ENCODE assay signal across 18 cellular contexts in the genomic region with DNA sequence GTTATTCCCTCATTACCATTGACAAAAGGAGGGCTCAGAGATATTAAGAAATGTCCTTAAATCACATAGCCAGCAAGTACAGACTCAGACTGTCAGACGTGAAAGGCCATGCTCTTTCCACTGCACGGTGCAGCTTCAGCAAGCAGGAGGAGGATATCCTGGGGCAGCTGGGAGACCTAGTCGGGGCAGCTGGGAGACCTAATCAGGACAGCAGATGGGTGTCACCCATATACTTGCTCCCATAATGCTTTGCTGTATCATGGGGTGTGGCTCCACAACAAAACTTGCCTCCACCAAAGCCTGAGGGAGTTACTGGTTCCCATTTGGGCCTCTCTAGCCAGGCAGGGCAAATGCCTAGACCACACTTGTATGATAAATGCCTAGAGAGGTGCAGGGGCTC. TPM values are rescaled to one million over a fixed set of nuclear protein-coding genes. Genes with fewer than 3 reads are reported as not detected.
A peak's percentile ranks its signal among the peaks of the same experiment; 100 is the strongest.
DNase-seq lines count a peak whose midpoint lies in the region; ATAC-seq, FAIRE-seq and TF ChIP-seq lines count a peak whose summit lies in the region.
"Had no signal": no experiment of that assay in that cellular context is flagged by ENCODE, and none has a peak within 500 bp of the region (broad histone marks: within the 10 kb centered on the region; RNA-seq: fewer than 3 reads in every experiment).

No MANE protein-coding gene starts in this region.

- H3K27ac Mint-ChIP-seq in H9: no peak overlapping the region; a peak in 1 of 7 replicates
- H3K27ac Mint-ChIP-seq: CD8-positive, alpha-beta memory T cell had no signal

- H3K27me3 ChIP-seq in H9 (ENCODE audit: insufficient read depth, low read length) (no peaks in the 10 kb centered on the region), K562 (ENCODE audit: control insufficient read depth in 2 of 2, insufficient read depth in 2 of 2, low read length in 2 of 2) (no peaks in the 10 kb centered on the region), upper lobe of right lung (no peaks in the 10 kb centered on the region), GM23248 (replicated peaks; ENCODE audit: insufficient read depth) (no peaks in the 10 kb centered on the region)
- H3K27me3 ChIP-seq: BE2C had no signal

- H3K23ac ChIP-seq in H9 (ENCODE audit: insufficient read length, low read depth, low read length): no peak overlapping the region

- H3K36me3 ChIP-seq in K562 (ENCODE audit: control insufficient read depth, insufficient read depth, low read length) (no peaks in the 10 kb centered on the region), upper lobe of right lung (no peaks in the 10 kb centered on the region), GM23248 (ENCODE audit: low read depth) (no peaks in the 10 kb centered on the region)
- H3K36me3 ChIP-seq: BE2C had no signal

- no peak overlapping the region for H2BK12ac ChIP-seq in H9 (ENCODE audit: insufficient read length, low read depth, low read length)

- H3K9me3 ChIP-seq in H9 (ENCODE audit: control insufficient read depth, low read depth, low read length) (no peaks in the 10 kb centered on the region), K562 (replicated peaks; ENCODE audit: control insufficient read depth, insufficient read depth, low read depth, low read length) (no peaks in the 10 kb centered on the region), upper lobe of right lung (no peaks in the 10 kb centered on the region), GM23248 (ENCODE audit: low read depth) (no peaks in the 10 kb centered on the region)
- H3K9me3 ChIP-seq: A549, BE2C, Caco-2 had no signal

- H3K23me2 ChIP-seq in H9 (ENCODE audit: insufficient read length, low read depth, low read length, poor library complexity, severe bottlenecking): no peaks in the 10 kb centered on the region

- no TSS peak for BruUV-seq in K562 (replicated peaks; lab: Mats Ljungman, UMichigan)

- no peak overlapping the region for H3K18ac ChIP-seq in H9 (ENCODE audit: insufficient read length, low read depth, low read length)

- H3K27me3 Mint-ChIP-seq in H9 (ENCODE audit: low read depth): peaks cover 16% of the 10 kb centered on the region

- H2AK5ac ChIP-seq in H9 (ENCODE audit: insufficient read length, low read length): no peak overlapping the region

- TF ChIP-seq CTCF in H9 (conservative IDR thresholded peaks at IDR 0.05) (no peak), K562 (IDR thresholded peaks at IDR 0.05 in 2 of 3, conservative IDR thresholded peaks at IDR 0.05 in 1 of 3; ENCODE audit: insufficient read depth in 2 of 3, low read depth in 1 of 3, low read length in 3 of 3) (no peak), upper lobe of right lung (IDR thresholded peaks at IDR 0.05) (no peak)

- H3T11ph ChIP-seq in H9 (ENCODE audit: low read length): no peak overlapping the region

- no peak overlapping the region for H2BK20ac ChIP-seq in H9 (ENCODE audit: low read depth, low read length, poor library complexity, severe bottlenecking)

- no peak overlapping the region for H3K4me3 ChIP-seq in K562
- no peak overlapping the region for H3K4me3 ChIP-seq in upper lobe of right lung
- H3K4me3 ChIP-seq in GM23248: no peak overlapping the region
- H3K4me3 ChIP-seq: A549, GM12878 had no signal

- H3K9me1 ChIP-seq in K562 (ENCODE audit: control insufficient read depth, insufficient read depth, low read length): no peaks in the 10 kb centered on the region

- no peak overlapping the region for H2BK15ac ChIP-seq in H9 (ENCODE audit: low read depth, low read length)

- H3K79me2 ChIP-seq in H9 (ENCODE audit: insufficient read depth, low read length) (no peaks in the 10 kb centered on the region), K562 (ENCODE audit: control insufficient read depth, insufficient read depth, low read length) (no peaks in the 10 kb centered on the region), GM23248 (ENCODE audit: insufficient read depth) (no peaks in the 10 kb centered on the region)

- POLR2A ChIA-PET in K562 (lab: Yijun Ruan, JAX): no interaction called here

- no peak overlapping the region for H3K14ac ChIP-seq in H9 (ENCODE audit: insufficient read depth, low read length)

- FAIRE-seq in K562 (lab: Jason Lieb, UNC): no peak
- FAIRE-seq: A549, GM12878, GM18507, H54 had no signal

- no peaks in the 10 kb centered on the region for H3K9me2 ChIP-seq in GM23248 (ENCODE audit: insufficient read depth)

- H3F3A ChIP-seq in GM23248 (ENCODE audit: insufficient read depth): no peaks in the 10 kb centered on the region

- H3K4ac ChIP-seq in H9 (ENCODE audit: low read depth, low read length): no peak overlapping the region

- no peak overlapping the region for H4K91ac ChIP-seq in H9 (ENCODE audit: insufficient read length, low read depth, low read length)

- H2BK120ac ChIP-seq in H9 (ENCODE audit: low read depth, low read length, poor library complexity, severe bottlenecking): no peak overlapping the region

- DNase-seq in H9 (peak; percentile 15), K562 (ENCODE audit: extremely low read depth in 1 of 4, low spot score in 3 of 4) (peak; percentile 4 to 34 (median 22)), mesenteric fat pad (ENCODE audit: low spot score) (peak; percentile 47), upper lobe of right lung (peak; percentile 11), GM23248 (no peak)
- DNase-seq: BE2C, Caco-2, DMS79, IMR-90 had no signal

- no peak overlapping the region for H2AFZ ChIP-seq in H9 (ENCODE audit: low read length)
- H2AFZ ChIP-seq in K562 (ENCODE audit: low read depth, low read length): no peak overlapping the region
- no peak overlapping the region for H2AFZ ChIP-seq in GM23248

- H3K56ac ChIP-seq in H9 (ENCODE audit: insufficient read length, low read depth, low read length): no peak overlapping the region

- H3K79me1 ChIP-seq in H9 (ENCODE audit: insufficient read depth, low read depth, low read length, poor library complexity, severe bottlenecking): no peaks in the 10 kb centered on the region

- H3K9me3 Mint-ChIP-seq in H9: no peaks in the 10 kb centered on the region; a peak in 1 of 5 replicates
- H3K9me3 Mint-ChIP-seq: CD8-positive, alpha-beta memory T cell had no signal

- WGBS in H9 (ENCODE audit: extremely low coverage, insufficient read length, low lambda C conversion rate): no CpG with 5 or more reads among the region's 3 CpGs
- WGBS in K562 (ENCODE audit: insufficient coverage, low coverage, missing lambda C conversion rate): 5% methylated on average over 3 of the region's 3 CpGs
- WGBS in GM23248 (ENCODE audit: low coverage in 1 of 2, low lambda C conversion rate in 2 of 2, missing lambda C conversion rate in 2 of 2), 2 experiments: 13 to 28% methylated on average over 3 of the region's 3 CpGs

- H3K9ac ChIP-seq in H9 (ENCODE audit: extremely low read depth, insufficient read length, low read length) (no peak overlapping the region), K562 (ENCODE audit: insufficient read depth in 1 of 2, low read depth in 2 of 2, low read length in 2 of 2) (no peak overlapping the region), GM23248 (no peak overlapping the region)

- no peak overlapping the region for H4K5ac ChIP-seq in H9 (ENCODE audit: insufficient read length, low read depth, low read length)

- TF ChIP-seq RAD21 in K562 (CRISPR knock-in tag; conservative IDR thresholded peaks at IDR 0.05 in 1 of 2, IDR thresholded peaks at IDR 0.05 in 1 of 2): no peak

- H3K4me1 ChIP-seq in H9 (ENCODE audit: insufficient read depth, low read length): no peaks in the 10 kb centered on the region
- no peaks in the 10 kb centered on the region for H3K4me1 ChIP-seq in K562 (replicated peaks in 1 of 2; ENCODE audit: control insufficient read depth in 2 of 2, insufficient read depth in 2 of 2, low read length in 2 of 2)
- H3K4me1 ChIP-seq in upper lobe of right lung: no peaks in the 10 kb centered on the region
- no peaks in the 10 kb centered on the region for H3K4me1 ChIP-seq in GM23248 (ENCODE audit: insufficient read depth)
- H3K4me1 ChIP-seq: A549, Caco-2 had no signal

- peak overlapping the region; percentile 24 for H4K8ac ChIP-seq in H9 (replicated peaks; ENCODE audit: insufficient read length, low read depth, low read length)

- no peaks in the 10 kb centered on the region for H4K20me1 ChIP-seq in H9 (ENCODE audit: control insufficient read depth, insufficient read depth, insufficient read length)
- H4K20me1 ChIP-seq in K562 (replicated peaks; ENCODE audit: control insufficient read depth, insufficient read depth, low read length): no peaks in the 10 kb centered on the region
- no peaks in the 10 kb centered on the region for H4K20me1 ChIP-seq in GM23248 (ENCODE audit: insufficient read depth)

- no peak for TF ChIP-seq POLR2A in K562 (conservative IDR thresholded peaks at IDR 0.05)

- H3K36me3 Mint-ChIP-seq in H9 (ENCODE audit: insufficient read depth in 1 of 3, low read depth in 3 of 3): no peaks in the 10 kb centered on the region; a peak in 1 of 7 replicates
- H3K36me3 Mint-ChIP-seq: CD8-positive, alpha-beta memory T cell had no signal

- in situ Hi-C loops in K562 (cut with MboI) (no loop called here), GM23248 (cut with MboI) (no loop called here)

- no peak for TF ChIP-seq EP300 in K562 (IDR thresholded peaks at IDR 0.05; ENCODE audit: low read length)

- peaks cover 6 to 10% of the 10 kb centered on the region in 2 experiments for H3K4me1 Mint-ChIP-seq in H9
- H3K4me1 Mint-ChIP-seq: CD8-positive, alpha-beta memory T cell had no signal

- H3K4me2 ChIP-seq in H9 (ENCODE audit: insufficient read depth, insufficient read length, low read length) (no peak overlapping the region), K562 (ENCODE audit: insufficient read depth, low read length) (no peak overlapping the region), GM23248 (ENCODE audit: unreplicated experiment) (no peak overlapping the region)
- H3K4me2 ChIP-seq: A549 had no signal

- ATAC-seq in K562: peak; percentile 77
- ATAC-seq in upper lobe of right lung: no peak
- ATAC-seq in HG03457 (IDR thresholded peaks at IDR 0.05; ENCODE audit: unreplicated experiment): no peak
- ATAC-seq: A549, GM12878 had no signal

- no peak overlapping the region for H3K27ac ChIP-seq in H9 (ENCODE audit: insufficient read length, low read depth, low read length)
- H3K27ac ChIP-seq in K562 (ENCODE audit: extremely low read depth, low read depth, low read length): no peak overlapping the region
- H3K27ac ChIP-seq in upper lobe of right lung: no peak overlapping the region
- no peak overlapping the region for H3K27ac ChIP-seq in GM23248
- H3K27ac ChIP-seq: A549, C4-2B had no signal

- CTCF ChIA-PET in K562 (lab: Yijun Ruan, JAX; ENCODE audit: low intra/inter-chr PET ratio): no interaction called here

- intact Hi-C loops in K562 (cut with micrococcal nuclease): no loop called here
- intact Hi-C loops in upper lobe of right lung (cut with DNase I): no loop called here

- H3K4me3 Mint-ChIP-seq in H9: no peak overlapping the region
- H3K4me3 Mint-ChIP-seq: CD8-positive, alpha-beta memory T cell had no signal

- H2BK5ac ChIP-seq in H9 (ENCODE audit: insufficient read length, low read length): no peak overlapping the region

RNA-seq across cellular contexts. Expression of a gene that starts 55.4 kb away (rescaled TPM):
- total RNA-seq in H9 (2021) (0.35 TPM in 1 of 2 replicates, not detected in the other), K562 (2014; rRNA removed) (3.4 and 3.8 TPM in 2 replicates), K562 (2014; rRNA removed; fragmentation: Illumina TruSeq; extraction: Trizol) (0.51 and 0.80 TPM in 2 replicates), K562 (2015; rRNA removed; fragmentation: Illumina TruSeq; extraction: Trizol) (1.8 and 2.5 TPM in 2 replicates), K562 (2021) (7.1 and 7.2 TPM in 2 replicates), mesenteric fat pad (2.1 TPM), upper lobe of right lung (3.0 TPM)
- total RNA-seq in K562 (2011; cell fraction: chromatin; rRNA removed; ENCODE audit: low replicate concordance): 0.18 TPM in 1 of 2 replicates, not detected in the other
- total RNA-seq in K562 (2011; cell fraction: nucleolus; rRNA removed): 0.13 TPM in 1 of 2 replicates, not detected in the other
- total RNA-seq in K562 (2011; cell fraction: nucleoplasm; rRNA removed): 0.15 TPM in 2 replicates
- polyA plus RNA-seq in K562 (2011; rRNA removed) (0.01 TPM in 2 replicates), K562 (2014; fragmentation: Illumina TruSeq; extraction: Trizol) (1.2 and 4.7 TPM in 2 replicates), K562 (2014; fragmentation: Nextera tagmentation; extraction: Ambion mirVana) (under 1 TPM; 0.35 to 0.55 TPM), K562 (2014; rRNA removed) (3.3 and 5.3 TPM in 2 replicates), GM23248 (2016; fragmentation: Nextera tagmentation; extraction: Ambion mirVana) (not detected in 2 replicates)
- polyA plus RNA-seq in K562 (2011; cell fraction: cytosol; rRNA removed): not detected in 2 replicates
- polyA plus RNA-seq in K562 (2011; cell fraction: nucleus; rRNA removed): 0.03 and 0.09 TPM in 2 replicates
- polyA plus RNA-seq in K562 (2012): 3.8 and 8.2 TPM in 2 replicates
- 0.03 and 0.11 TPM in 2 replicates for polyA minus RNA-seq in K562 (2011; rRNA and poly(A)+ RNA removed)
- not detected in 2 replicates for polyA minus RNA-seq in K562 (2011; cell fraction: cytosol; rRNA and poly(A)+ RNA removed)
- 0.11 TPM in 1 of 2 replicates, not detected in the other for polyA minus RNA-seq in K562 (2011; cell fraction: nucleus; rRNA and poly(A)+ RNA removed)
- total RNA-seq in GM23248 (2014; rRNA removed; shearing (Covaris generic)): not detected in 2 replicates
- total RNA-seq: CD8-positive, alpha-beta memory T cell; HT-29; IMR-90 had no signal
- polyA plus RNA-seq: AG04450; CD8-positive, alpha-beta memory T cell; IMR-90 had no signal
